Comparison of ENCODE assay signal across 8 cellular contexts in the genomic region with DNA sequence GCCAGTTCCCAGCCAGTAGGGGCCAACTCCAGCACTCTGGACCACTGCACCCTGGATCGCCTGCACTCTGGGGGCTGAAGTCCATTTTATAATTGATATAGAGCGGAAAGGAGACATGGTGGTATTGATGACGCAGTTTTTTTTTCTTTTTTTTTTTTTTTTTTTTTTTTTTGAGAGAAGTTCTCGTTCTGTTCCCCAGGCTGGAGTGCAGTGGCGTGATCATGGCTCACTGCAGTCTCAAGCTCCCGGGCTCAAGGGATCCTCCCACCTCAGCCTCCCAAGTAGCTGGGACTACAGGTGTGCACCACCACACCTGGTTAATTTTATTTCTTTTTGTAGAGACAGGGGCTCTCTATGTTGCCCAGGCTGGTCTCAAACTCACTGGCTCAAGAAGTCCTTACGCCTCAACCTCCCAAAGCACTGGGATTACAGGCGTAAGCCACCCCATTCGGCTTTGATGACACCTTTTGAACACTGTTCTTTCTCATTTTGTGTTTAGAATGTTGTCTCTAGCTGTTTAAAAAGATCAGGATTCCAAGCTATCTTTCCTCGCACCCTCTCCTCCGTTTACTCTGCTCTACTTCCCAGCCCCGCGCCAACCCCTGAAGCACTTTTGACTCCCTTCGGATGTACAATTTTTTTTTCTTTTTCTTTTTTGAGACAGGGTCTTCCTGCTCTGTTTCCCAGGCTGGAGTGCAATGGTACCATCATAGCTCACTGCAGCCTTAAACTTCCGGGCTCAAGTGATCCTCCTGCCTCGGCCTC. TPM values are rescaled to one million over a fixed set of nuclear protein-coding genes. Genes with fewer than 3 reads are reported as not detected.
A peak's percentile ranks its signal among the peaks of the same experiment; 100 is the strongest.
DNase-seq lines count a peak whose midpoint lies in the region; ATAC-seq, FAIRE-seq and TF ChIP-seq lines count a peak whose summit lies in the region.

No MANE protein-coding gene starts in this region.

- H3K9me2 ChIP-seq in PC-9 (ENCODE audit: insufficient read depth), result no peaks in the 10 kb centered on the region

- H3F3A ChIP-seq in PC-9 (ENCODE audit: insufficient read depth, low read depth), result peaks cover 16% of the 10 kb centered on the region; the same call in 1 of the 2 replicates

- peaks cover 10% of the 10 kb centered on the region for H3K36me3 Mint-ChIP-seq in stimulated activated effector memory CD8-positive, alpha-beta T cell treated with anti-CD3 and anti-CD28 coated beads, Interleukin-12 subunit alpha, Interleukin-12 subunit beta, amount 100 ng/mL, for 72 hours

- no peaks in the 10 kb centered on the region for H3K9me3 ChIP-seq in PC-9 (ENCODE audit: insufficient read depth, low read depth)

- H2AFZ ChIP-seq in PC-9, result no peak overlapping the region; the same call in 1 of the 2 replicates

- peak; percentile 77 for FAIRE-seq in GM12892 (lab: Jason Lieb, UNC)

- POLR2A ChIA-PET in PC-9 (lab: Charles Lee; ENCODE audit: unreplicated experiment), result no interaction called here

- DNase-seq in GM12892 (ENCODE audit: insufficient read length), result no peak
- DNase-seq in PC-9, result no peak
- DNase-seq in left cardiac atrium, result peak; percentile 3
- DNase-seq in stimulated activated effector memory CD8-positive, alpha-beta T cell treated with anti-CD3 and anti-CD28 coated beads, Interleukin-12 subunit alpha, Interleukin-12 subunit beta, amount 100 ng/mL, for 72 hours (ENCODE audit: low spot score in 2 of 2), result no peak
- no peak for DNase-seq in activated CD4-positive, CD25-positive, alpha-beta regulatory T cell treated with anti-CD3 and anti-CD28 coated beads, Interleukin-2, amount 50 U/mL, for 72 hours
- DNase-seq in stimulated activated CD4-positive, alpha-beta T cell treated with anti-CD3 and anti-CD28 coated beads, Interleukin-12 subunit alpha, Interleukin-12 subunit beta, amount 100 ng/mL, for 4 hours, result no peak
- DNase-seq in SHP77 treated with DMSO at 0.1 percent for 48 hours (lab: John Stamatoyannopoulos, UW), result no peak

- H3K36me3 ChIP-seq in PC-9 (ENCODE audit: low read depth), result no peaks in the 10 kb centered on the region

- intact Hi-C loops in PC-9 (cut with micrococcal nuclease; ENCODE audit: unreplicated experiment), result no loop called here
- intact Hi-C loops in left cardiac atrium (cut with DNase I), result loop anchor here in 1 of 2 donors (10.0 kb wide), 1 partner anchor 62 kb away; a partner anchor contains a TSS

- H4K20me1 ChIP-seq in PC-9 (ENCODE audit: insufficient read depth), result no peaks in the 10 kb centered on the region

- ATAC-seq in left cardiac atrium (no peak), GM21390 (IDR thresholded peaks at IDR 0.05; ENCODE audit: unreplicated experiment) (no peak)
- no peak for ATAC-seq in stimulated activated effector memory CD8-positive, alpha-beta T cell treated with anti-CD3 and anti-CD28 coated beads, Interleukin-12 subunit alpha, Interleukin-12 subunit beta, amount 100 ng/mL, for 72 hours

- peaks cover 26% of the 10 kb centered on the region for H3K4me1 ChIP-seq in PC-9 (replicated peaks; ENCODE audit: insufficient read depth)

- H3K4me3 Mint-ChIP-seq in stimulated activated effector memory CD8-positive, alpha-beta T cell treated with anti-CD3 and anti-CD28 coated beads, Interleukin-12 subunit alpha, Interleukin-12 subunit beta, amount 100 ng/mL, for 72 hours, result peak overlapping the region; percentile 79

- no peak for TF ChIP-seq CTCF in PC-9 (conservative IDR thresholded peaks at IDR 0.05)

- peaks cover 50% of the 10 kb centered on the region for H3K4me1 Mint-ChIP-seq in stimulated activated effector memory CD8-positive, alpha-beta T cell treated with anti-CD3 and anti-CD28 coated beads, Interleukin-12 subunit alpha, Interleukin-12 subunit beta, amount 100 ng/mL, for 72 hours

- peak overlapping the region; percentile 58 for H3K4me2 ChIP-seq in PC-9

- peak; percentile 11; the same call in 1 of the 2 replicates for TF ChIP-seq POLR2A in GM12892 (IDR thresholded peaks at IDR 0.05; ENCODE audit: low read depth, low read length)

- H3K27ac ChIP-seq in PC-9, result no peak overlapping the region

- peak overlapping the region; percentile 97 for H3K27ac Mint-ChIP-seq in stimulated activated effector memory CD8-positive, alpha-beta T cell treated with anti-CD3 and anti-CD28 coated beads, Interleukin-12 subunit alpha, Interleukin-12 subunit beta, amount 100 ng/mL, for 72 hours

- BruUV-seq in PC-9 (replicated peaks; lab: Mats Ljungman, UMichigan), result no TSS peak

- CTCF ChIA-PET in PC-9 (lab: Charles Lee), result no interaction called here

- no peaks in the 10 kb centered on the region for H3K27me3 ChIP-seq in PC-9 (ENCODE audit: insufficient read depth, low read depth)

- H3K79me2 ChIP-seq in PC-9 (ENCODE audit: low read depth), result no peaks in the 10 kb centered on the region

- no peak overlapping the region for H3K4me3 ChIP-seq in PC-9

- H3K9me3 Mint-ChIP-seq in stimulated activated effector memory CD8-positive, alpha-beta T cell treated with anti-CD3 and anti-CD28 coated beads, Interleukin-12 subunit alpha, Interleukin-12 subunit beta, amount 100 ng/mL, for 72 hours, result no peaks in the 10 kb centered on the region

RNA-seq across cellular contexts. Expression of a gene that starts 1.0 kb away (rescaled TPM):
- 50.1 TPM for polyA plus RNA-seq in GM12892 (2012; ENCODE audit: missing spikeins)
- total RNA-seq in PC-9 (2021) (2.5 and 3.4 TPM in 2 replicates), left cardiac atrium (10 to 100 TPM in 1 of 2 donors, 1 to 10 TPM in 1; 7.7 to 14.7 TPM)

RNA-seq across cellular contexts. Expression of a gene that starts 46.2 kb away (rescaled TPM):
- not detected for polyA plus RNA-seq in GM12892 (2012; ENCODE audit: missing spikeins)
- not detected in 2 replicates for total RNA-seq in PC-9 (2021)
- under 1 TPM in 1 of 2 donors, not detected in 1; 0.63 TPM for total RNA-seq in left cardiac atrium
